ENCODE assay signal across 1 cellular context in genomic region chr21:16116798-16117197, GRCh38.
TF ChIP-seq lines count a peak whose summit lies in the region.

No MANE protein-coding gene starts in this region.

TF ChIP-seq in SK-N-SH treated with all-trans-retinoic acid at 6 μM for 48 hours, 23 proteins besides CTCF, POLR2A, EP300 and RAD21 (continued from another document):
- TF ChIP-seq, protein P1, sequence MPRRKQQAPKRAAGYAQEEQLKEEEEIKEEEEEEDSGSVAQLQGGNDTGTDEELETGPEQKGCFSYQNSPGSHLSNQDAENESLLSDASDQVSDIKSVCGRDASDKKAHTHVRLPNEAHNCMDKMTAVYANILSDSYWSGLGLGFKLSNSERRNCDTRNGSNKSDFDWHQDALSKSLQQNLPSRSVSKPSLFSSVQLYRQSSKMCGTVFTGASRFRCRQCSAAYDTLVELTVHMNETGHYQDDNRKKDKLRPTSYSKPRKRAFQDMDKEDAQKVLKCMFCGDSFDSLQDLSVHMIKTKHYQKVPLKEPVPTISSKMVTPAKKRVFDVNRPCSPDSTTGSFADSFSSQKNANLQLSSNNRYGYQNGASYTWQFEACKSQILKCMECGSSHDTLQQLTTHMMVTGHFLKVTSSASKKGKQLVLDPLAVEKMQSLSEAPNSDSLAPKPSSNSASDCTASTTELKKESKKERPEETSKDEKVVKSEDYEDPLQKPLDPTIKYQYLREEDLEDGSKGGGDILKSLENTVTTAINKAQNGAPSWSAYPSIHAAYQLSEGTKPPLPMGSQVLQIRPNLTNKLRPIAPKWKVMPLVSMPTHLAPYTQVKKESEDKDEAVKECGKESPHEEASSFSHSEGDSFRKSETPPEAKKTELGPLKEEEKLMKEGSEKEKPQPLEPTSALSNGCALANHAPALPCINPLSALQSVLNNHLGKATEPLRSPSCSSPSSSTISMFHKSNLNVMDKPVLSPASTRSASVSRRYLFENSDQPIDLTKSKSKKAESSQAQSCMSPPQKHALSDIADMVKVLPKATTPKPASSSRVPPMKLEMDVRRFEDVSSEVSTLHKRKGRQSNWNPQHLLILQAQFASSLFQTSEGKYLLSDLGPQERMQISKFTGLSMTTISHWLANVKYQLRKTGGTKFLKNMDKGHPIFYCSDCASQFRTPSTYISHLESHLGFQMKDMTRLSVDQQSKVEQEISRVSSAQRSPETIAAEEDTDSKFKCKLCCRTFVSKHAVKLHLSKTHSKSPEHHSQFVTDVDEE (CRISPR knock-in tag; IDR thresholded peaks at IDR 0.05), result no peak
- TF ChIP-seq ZNF70 (CRISPR knock-in tag; IDR thresholded peaks at IDR 0.05) (no peak), ZNF8 (CRISPR knock-in tag; IDR thresholded peaks at IDR 0.05) (no peak), SNAI2 (CRISPR knock-in tag; IDR thresholded peaks at IDR 0.05) (no peak), CSDC2 (CRISPR knock-in tag; IDR thresholded peaks at IDR 0.05) (no peak), ISL1 (CRISPR knock-in tag; IDR thresholded peaks at IDR 0.05) (no peak), ESRRG (CRISPR knock-in tag; IDR thresholded peaks at IDR 0.05) (no peak), PATZ1 (CRISPR knock-in tag; IDR thresholded peaks at IDR 0.05; ENCODE audit: borderline replicate concordance) (no peak), ZC3H10 (CRISPR knock-in tag; IDR thresholded peaks at IDR 0.05) (no peak)
